16 cellular contexts compared by ENCODE assay signal in the genomic region with DNA sequence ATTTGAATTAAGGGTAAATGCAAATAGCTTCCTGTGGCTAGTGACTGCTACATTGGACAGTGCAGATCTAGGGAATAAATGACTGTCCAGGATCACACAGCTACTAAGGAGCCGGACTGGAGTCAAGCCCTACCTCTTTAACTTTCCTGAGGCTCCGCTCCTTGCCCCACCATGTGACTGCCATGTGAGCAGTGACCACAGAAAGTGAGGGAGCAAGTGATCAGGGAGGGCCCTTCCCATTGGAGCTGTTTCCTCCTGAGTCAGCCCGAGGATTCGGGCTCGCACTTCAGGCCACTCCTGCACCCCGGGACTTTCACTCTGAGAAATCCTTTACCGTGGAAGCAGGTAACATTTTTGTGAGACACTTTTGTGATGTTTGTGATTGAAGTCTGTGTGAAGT.
"Had no signal": no experiment of that assay in that cellular context is flagged by ENCODE, and none has a peak within 500 bp of the region (broad histone marks: within the 10 kb centered on the region; RNA-seq: fewer than 3 reads in every experiment).

No MANE protein-coding gene starts in this region.

- H3K27me3 ChIP-seq: ascending aorta, breast epithelium, gastrocnemius medialis, neural progenitor cell, pancreas had no signal

- H3K4me3 ChIP-seq: ascending aorta, breast epithelium, gastrocnemius medialis, lung, neural progenitor cell, pancreas had no signal

- H3K9me3 ChIP-seq: ascending aorta, breast epithelium, gastrocnemius medialis, pancreas had no signal

- FAIRE-seq: pancreas had no signal

- DNase-seq: activated CD4-positive, alpha-beta T cell treated with anti-CD3 and anti-CD28 coated beads for 48 hours; activated CD8-positive, alpha-beta T cell treated with anti-CD3 and anti-CD28 coated beads for 36 hours; activated naive CD4-positive, alpha-beta T cell treated with anti-CD3 and anti-CD28 coated beads for 36 hours; dermis blood vessel endothelial cell; effector memory CD8-positive, alpha-beta T cell; gastrocnemius medialis; left colon; naive B cell; pancreas; stimulated activated CD4-positive, alpha-beta T cell treated with anti-CD3 and anti-CD28 coated beads, Interleukin-2, amount 100 ng/mL, for 48 hours; T-helper 17 cell; trophoblast cell had no signal

- H3K4me1 ChIP-seq: ascending aorta, breast epithelium, neural progenitor cell, pancreas had no signal

- H3K27ac ChIP-seq: ascending aorta, breast epithelium, gastrocnemius medialis, neural progenitor cell, pancreas had no signal

- H3K36me3 ChIP-seq: ascending aorta, breast epithelium, gastrocnemius medialis, neural progenitor cell, pancreas had no signal
